1 cellular context compared by ENCODE assay signal in the genomic region with DNA sequence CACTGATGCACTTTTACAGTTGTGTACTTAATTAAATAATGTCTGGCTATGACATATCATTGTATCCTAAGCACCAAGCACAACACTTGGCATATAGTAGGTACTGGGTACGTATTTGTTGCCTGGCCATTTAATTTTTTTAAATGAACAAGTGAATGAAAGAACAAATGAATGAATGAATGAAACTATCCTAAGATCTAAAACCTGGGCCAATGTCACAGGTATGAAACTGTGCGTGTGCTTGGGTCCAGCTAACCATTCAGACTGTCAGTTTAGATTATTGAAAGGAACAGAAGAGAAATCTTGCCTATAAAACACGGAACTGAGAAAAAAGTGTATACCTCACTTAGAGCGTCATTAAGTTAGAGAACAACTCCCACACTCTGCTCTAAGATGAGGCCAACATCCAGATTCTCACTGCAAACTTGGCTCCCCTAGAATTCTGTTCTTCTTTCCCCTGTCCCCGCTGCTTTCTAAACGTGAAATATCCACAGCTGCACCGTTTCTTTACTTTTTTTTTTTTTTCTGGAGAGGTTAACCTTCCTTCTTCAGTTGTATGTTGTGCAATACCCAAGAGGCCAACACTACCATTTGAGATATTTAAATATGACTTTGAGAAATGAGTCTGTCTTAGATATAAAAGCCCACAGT.
TF ChIP-seq lines count a peak whose summit lies in the region.

No MANE protein-coding gene starts in this region.

TF ChIP-seq in IMR-90, 13 proteins besides CTCF, POLR2A, EP300 and RAD21 (continued from another document):
- no peak for TF ChIP-seq NFE2L2 (IDR thresholded peaks at IDR 0.05; ENCODE audit: low read depth, low read length)
